ENCODE assay signal across 1 cellular context in genomic region chr11:68930991-68931855, GRCh38.
TF ChIP-seq lines count a peak whose summit lies in the region.

No MANE protein-coding gene starts in this region.

TF ChIP-seq in WTC11, 78 proteins besides CTCF, POLR2A, EP300 and RAD21 (continued from another document):
- TF ChIP-seq FOXP1 (CRISPR knock-in tag; IDR thresholded peaks at IDR 0.05; ENCODE audit: borderline replicate concordance) (no peak), ATF6 (CRISPR knock-in tag; IDR thresholded peaks at IDR 0.05) (no peak), MXD4 (CRISPR knock-in tag; IDR thresholded peaks at IDR 0.05; ENCODE audit: borderline replicate concordance) (no peak), ZNF317 (CRISPR knock-in tag; IDR thresholded peaks at IDR 0.05; ENCODE audit: borderline replicate concordance, low read depth) (no peak), NR1H2 (CRISPR knock-in tag; IDR thresholded peaks at IDR 0.05) (no peak), E2F5 (CRISPR knock-in tag; IDR thresholded peaks at IDR 0.05) (no peak), NR2C2 (CRISPR knock-in tag; IDR thresholded peaks at IDR 0.05) (no peak), ZNF423 (CRISPR knock-in tag; IDR thresholded peaks at IDR 0.05) (no peak), RORB (CRISPR knock-in tag; IDR thresholded peaks at IDR 0.05) (no peak), ZBTB21 (CRISPR knock-in tag; IDR thresholded peaks at IDR 0.05; ENCODE audit: borderline replicate concordance) (no peak), ZNF396 (CRISPR knock-in tag; IDR thresholded peaks at IDR 0.05; ENCODE audit: borderline replicate concordance) (no peak), ZNF671 (CRISPR knock-in tag; IDR thresholded peaks at IDR 0.05) (no peak), ZSCAN18 (CRISPR knock-in tag; IDR thresholded peaks at IDR 0.05) (no peak), ESRRA (CRISPR knock-in tag; IDR thresholded peaks at IDR 0.05; ENCODE audit: borderline replicate concordance) (no peak)
